Comparison of ENCODE assay signal across 27 cellular contexts in the genomic region with DNA sequence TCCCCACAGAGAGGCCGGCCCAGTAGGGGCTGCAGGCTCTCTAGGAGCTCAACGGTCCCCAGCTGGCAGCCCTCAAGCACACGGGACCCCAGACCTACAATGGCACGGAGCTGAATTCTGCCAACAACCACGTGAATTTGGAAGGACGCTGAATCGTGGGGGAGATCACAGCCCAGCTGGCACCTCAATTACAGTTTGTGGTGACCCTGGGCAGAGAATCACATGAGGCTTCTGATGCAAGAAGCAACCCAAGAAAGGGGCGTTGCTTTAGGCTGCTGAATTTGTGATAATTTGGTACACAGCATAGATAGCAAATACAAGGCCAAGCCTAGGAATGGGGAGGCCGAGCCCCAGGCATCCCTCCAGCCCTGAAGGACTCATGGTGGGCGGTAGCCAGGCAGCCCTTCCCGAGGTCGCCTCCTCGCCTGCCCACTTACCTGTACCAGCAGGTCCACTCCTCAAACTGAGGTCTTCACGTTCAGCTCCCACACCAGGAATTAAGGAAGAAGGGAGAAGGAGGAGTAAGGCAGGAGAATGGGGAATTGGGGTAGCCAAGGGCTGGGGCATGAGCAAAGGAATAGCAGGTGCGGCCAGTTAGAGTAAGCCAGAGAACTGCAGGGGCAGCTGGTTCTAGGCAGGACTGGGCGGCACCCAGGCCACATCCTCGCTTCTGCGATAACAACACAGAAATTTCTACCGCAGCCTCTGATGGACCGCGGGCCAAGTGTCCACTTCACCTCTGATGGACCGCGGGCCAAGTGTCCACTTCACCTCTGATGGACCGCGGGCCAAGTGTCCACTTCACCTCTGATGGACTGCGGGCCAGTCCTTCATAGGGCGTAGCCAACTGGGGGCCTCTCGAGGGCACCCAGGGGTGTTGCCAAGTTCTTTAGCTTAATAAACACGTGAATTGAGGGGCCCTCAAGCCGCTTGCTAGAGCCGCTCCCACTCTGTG. TPM values are rescaled to one million over a fixed set of nuclear protein-coding genes. Genes with fewer than 3 reads are reported as not detected.
DNase-seq lines count a peak whose midpoint lies in the region; ATAC-seq and TF ChIP-seq lines count a peak whose summit lies in the region.
"Had no signal": no experiment of that assay in that cellular context is flagged by ENCODE, and none has a peak within 500 bp of the region (broad histone marks: within the 10 kb centered on the region; RNA-seq: fewer than 3 reads in every experiment).

No MANE protein-coding gene starts in this region.

- no peak overlapping the region for H4K8ac ChIP-seq in neuronal stem cell (ENCODE audit: low read depth, low read length)

- peaks cover 0 to 7% (median 0%) of the 10 kb centered on the region in 9 donors for H3K36me3 ChIP-seq in heart right ventricle
- no peaks in the 10 kb centered on the region for H3K36me3 ChIP-seq in left ventricle myocardium inferior
- H3K36me3 ChIP-seq in neuronal stem cell (replicated peaks in 1 of 2; ENCODE audit: control insufficient read depth in 2 of 2, insufficient read depth in 2 of 2, low read length in 2 of 2) = no peaks in the 10 kb centered on the region
- H3K36me3 ChIP-seq: BE2C, brain microvascular endothelial cell had no signal

- H3K4me1 ChIP-seq in heart right ventricle = peaks cover 20 to 34% (median 26%) of the 10 kb centered on the region in 9 donors
- peaks cover 36% of the 10 kb centered on the region for H3K4me1 ChIP-seq in left ventricle myocardium inferior
- H3K4me1 ChIP-seq in neuronal stem cell (ENCODE audit: control insufficient read depth in 2 of 2, insufficient read depth in 1 of 2, low read depth in 1 of 2, low read length in 2 of 2) = peaks cover 3 to 6% of the 10 kb centered on the region in 2 donors

- H2AFZ ChIP-seq in neuronal stem cell (ENCODE audit: low read length) = no peak overlapping the region

- ATAC-seq in heart right ventricle = no peak
- ATAC-seq in GM21528 (IDR thresholded peaks at IDR 0.05; ENCODE audit: low FRiP score, unreplicated experiment) = no peak
- ATAC-seq: activated naive CD8-positive, alpha-beta T cell treated with anti-CD3 and anti-CD28 coated beads, Interleukin-2, amount 50 U/mL, for 24 hours; effector memory CD8-positive, alpha-beta T cell; left colon; stimulated activated effector memory CD8-positive, alpha-beta T cell treated with anti-CD3 and anti-CD28 coated beads, Interleukin-12 subunit alpha, Interleukin-12 subunit beta, amount 100 ng/mL, for 72 hours had no signal

- H3K4me2 ChIP-seq in neuronal stem cell (ENCODE audit: insufficient read depth, low read length, poor library complexity, severe bottlenecking) = no peak overlapping the region
- H3K4me2 ChIP-seq: SK-N-SH had no signal

- intact Hi-C loops in heart right ventricle (cut with DNase I) = loop anchor here in 5 of 10 donors (10.0 kb wide), 1 partner anchor 349 kb away; the partner anchor contains the start of gene CPZ (in 5 of the 5)
- intact Hi-C loops in cardiac septum (cut with DNase I) = loop anchor here (2.0 kb wide), 1 partner anchor 67 kb away; no protein-coding TSS in a partner anchor
- intact Hi-C loops in left ventricle myocardium inferior (cut with micrococcal nuclease) = loop anchor here (10.0 kb wide), 1 partner anchor 349 kb away; the partner anchor contains the start of gene CPZ
- intact Hi-C loops in posterior vena cava (cut with DNase I) = no loop called here

- H2AK5ac ChIP-seq in neuronal stem cell (ENCODE audit: low read depth, low read length) = no peak overlapping the region

- no peaks in the 10 kb centered on the region for H3K9me3 ChIP-seq in heart right ventricle
- no peaks in the 10 kb centered on the region for H3K9me3 ChIP-seq in left ventricle myocardium inferior (replicated peaks)
- no peaks in the 10 kb centered on the region for H3K9me3 ChIP-seq in neuronal stem cell (replicated peaks in 1 of 2; ENCODE audit: control insufficient read depth in 2 of 2, insufficient read depth in 1 of 2, low read depth in 1 of 2, low read length in 2 of 2)
- H3K9me3 ChIP-seq: BE2C, SK-N-SH had no signal

- 93 to 95% methylated on average over 31 of the region's 31 CpGs for WGBS in heart right ventricle, 2 donors
- WGBS in neuronal stem cell (ENCODE audit: extremely low coverage in 2 of 2, insufficient read length in 2 of 2, insufficient replicate concordance in 1 of 2), 2 donors = no CpG with 5 or more reads among the region's 31 CpGs

- no peaks in the 10 kb centered on the region for H3K79me1 ChIP-seq in neuronal stem cell (ENCODE audit: low read depth, low read length)

- H3K27me3 ChIP-seq in heart right ventricle (no peaks in the 10 kb centered on the region), left ventricle myocardium inferior (ENCODE audit: low read depth) (no peaks in the 10 kb centered on the region), neuronal stem cell (ENCODE audit: control insufficient read depth in 3 of 3, insufficient read depth in 3 of 3, low read depth in 1 of 3, low read length in 3 of 3) (peaks cover 0 to 3% (median 0%) of the 10 kb centered on the region in 3 experiments)
- H3K27me3 ChIP-seq: BE2C, brain microvascular endothelial cell had no signal

- no peak for DNase-seq in heart right ventricle
- DNase-seq in cardiac septum (ENCODE audit: low spot score) = no peak
- no peak for DNase-seq in left ventricle myocardium inferior
- no peak for DNase-seq in neuronal stem cell (ENCODE audit: low spot score)
- no peak for DNase-seq in iPS-NIHi7 (ENCODE audit: extremely low spot score)
- no peak for DNase-seq in posterior vena cava (ENCODE audit: low spot score)
- DNase-seq in D341Med (ENCODE audit: low spot score) = no peak
- DNase-seq: activated CD4-positive, alpha-beta memory T cell treated with anti-CD3 and anti-CD28 coated beads, Interleukin-2, amount 10 ng/mL, durations not matched to agents 7 days and 5 days; activated CD4-positive, CD25-positive, alpha-beta regulatory T cell; activated effector memory CD4-positive, alpha-beta T cell treated with anti-CD3 and anti-CD28 coated beads, Interleukin-2, amount 50 U/mL, for 16 hours; activated naive CD8-positive, alpha-beta T cell treated with anti-CD3 and anti-CD28 coated beads, Interleukin-2, amount 50 U/mL, for 24 hours; activated T-cell treated with anti-CD3 and anti-CD28 coated beads for 4 hours; brain microvascular endothelial cell; COR-L47; effector memory CD8-positive, alpha-beta T cell; left colon; NCI-H1436; NCI-H2107; NCI-H510A; RPMI8226; SK-N-SH; stimulated activated CD4-positive, alpha-beta T cell treated with anti-CD3 and anti-CD28 coated beads, Interleukin-1b, Interleukin-23, amount 100 ng/mL, for 48 hours had no signal

- H3K23ac ChIP-seq in neuronal stem cell (ENCODE audit: low read depth, low read length, poor library complexity) = no peak overlapping the region

- no peak overlapping the region for H3K4ac ChIP-seq in neuronal stem cell (ENCODE audit: low read length)

- TF ChIP-seq CTCF in heart right ventricle (IDR thresholded peaks at IDR 0.05) (no peak), left ventricle myocardium inferior (IDR thresholded peaks at IDR 0.05; ENCODE audit: borderline replicate concordance) (no peak)

- no peak overlapping the region for H2BK120ac ChIP-seq in neuronal stem cell (ENCODE audit: low read depth, low read length)

- H4K91ac ChIP-seq in neuronal stem cell (ENCODE audit: low read depth, low read length, poor library complexity) = no peak overlapping the region

- no peak overlapping the region for H3K4me3 ChIP-seq in heart right ventricle
- no peak overlapping the region for H3K4me3 ChIP-seq in left ventricle myocardium inferior
- H3K4me3 ChIP-seq in neuronal stem cell (ENCODE audit: low read length in 2 of 2) = no peak overlapping the region

- peak overlapping the region; percentile 46 for H3K18ac ChIP-seq in neuronal stem cell (ENCODE audit: low read length)

- H3K14ac ChIP-seq in neuronal stem cell (ENCODE audit: low read length) = no peak overlapping the region

- no peak overlapping the region for H3K9ac ChIP-seq in neuronal stem cell (ENCODE audit: low read depth, low read length, poor library complexity)
- H3K9ac ChIP-seq: SK-N-SH had no signal

- no peak overlapping the region for H2BK15ac ChIP-seq in neuronal stem cell (ENCODE audit: low read length)

- H3K27ac ChIP-seq in heart right ventricle (peak overlapping the region in 6 of 10 donors; percentile 57 to 80 (median 74)), left ventricle myocardium inferior (replicated peaks) (peak overlapping the region; percentile 89), neuronal stem cell (replicated peaks; ENCODE audit: low read length) (no peak overlapping the region)
- H3K27ac ChIP-seq: brain microvascular endothelial cell had no signal

- no peak overlapping the region for H2BK12ac ChIP-seq in neuronal stem cell (ENCODE audit: low read length)

- no peak overlapping the region for H2BK5ac ChIP-seq in neuronal stem cell (ENCODE audit: low read length)

RNA-seq across cellular contexts. Expression of gene HTRA3, which starts 23.4 kb away (rescaled TPM):
- total RNA-seq in heart right ventricle = 10 to 100 TPM; 20.2 to 82.5 (median 54.2) TPM
- polyA plus RNA-seq in heart right ventricle = 10 to 100 TPM; 51.8 to 56.7 TPM
- 50.8 TPM for total RNA-seq in cardiac septum
- 119 TPM for total RNA-seq in left ventricle myocardium inferior
- 2.9 TPM for polyA plus RNA-seq in neuronal stem cell (2013, experiment 1 of 2)
- 2.8 TPM for polyA plus RNA-seq in neuronal stem cell (2013, experiment 2 of 2)
- total RNA-seq in posterior vena cava = 100 to 1,000 TPM in 1 of 2 donors, 10 to 100 TPM in 1; 14.9 to 104 TPM
- total RNA-seq: activated CD4-positive, alpha-beta memory T cell treated with anti-CD3 and anti-CD28 coated beads, Interleukin-2, amount 10 ng/mL, durations not matched to agents 7 days and 5 days had no signal
- polyA plus RNA-seq: neural cell had no signal

RNA-seq across cellular contexts. Expression of gene SH3TC1, which starts 47.1 kb away (rescaled TPM):
- 10 to 100 TPM in 7 of 10 donors, 1 to 10 TPM in 3; 7.4 to 22.8 (median 12.7) TPM for total RNA-seq in heart right ventricle
- polyA plus RNA-seq in heart right ventricle = 1 to 10 TPM; 7.9 to 8.0 TPM
- total RNA-seq in cardiac septum = 16.5 TPM
- 13.6 TPM for total RNA-seq in left ventricle myocardium inferior
- polyA plus RNA-seq in neuronal stem cell (2013, experiment 1 of 2) = 0.13 TPM
- 0.08 TPM for polyA plus RNA-seq in neuronal stem cell (2013, experiment 2 of 2)
- 10 to 100 TPM; 36.6 to 45.1 TPM for total RNA-seq in posterior vena cava
- total RNA-seq: H1 had no signal
- polyA plus RNA-seq: neural cell had no signal

Comparison
In these comparisons a context has a peak if more than half of its experiments do, and no peak if none do; other contexts are left out.
1. intact Hi-C loops: an anchor here in cardiac septum (2.0 kb wide) and left ventricle myocardium inferior (10.0 kb wide); none called in posterior vena cava.